In genomic region chr19:8020681-8021080, GRCh38 we compare ENCODE assay signal across 24 cellular contexts. TPM values are rescaled to one million over a fixed set of nuclear protein-coding genes. Genes with fewer than 3 reads are reported as not detected.
A peak's percentile ranks its signal among the peaks of the same experiment; 100 is the strongest.
DNase-seq lines count a peak whose midpoint lies in the region; ATAC-seq, FAIRE-seq and TF ChIP-seq lines count a peak whose summit lies in the region.
"Had no signal": no experiment of that assay in that cellular context is flagged by ENCODE, and none has a peak within 500 bp of the region (broad histone marks: within the 10 kb centered on the region; RNA-seq: fewer than 3 reads in every experiment).

No MANE protein-coding gene starts in this region.

- H3K27me3 Mint-ChIP-seq in nephron (ENCODE audit: low read depth), result peaks cover 3% of the 10 kb centered on the region
- H3K27me3 Mint-ChIP-seq in osteocyte (ENCODE audit: unreplicated experiment), result no peaks in the 10 kb centered on the region
- H3K27me3 Mint-ChIP-seq: CD4-positive, alpha-beta T cell had no signal

- no peak for TF ChIP-seq CTCF in HEK293 (tag by site-specific recombination; IDR thresholded peaks at IDR 0.05)
- TF ChIP-seq CTCF in nephron (IDR thresholded peaks at IDR 0.05; ENCODE audit: unreplicated experiment in 3 of 3), result no peak
- no peak for TF ChIP-seq CTCF in osteocyte (IDR thresholded peaks at IDR 0.05)
- no peak for TF ChIP-seq CTCF in mucosa of descending colon (IDR thresholded peaks at IDR 0.05)
- no peak for TF ChIP-seq CTCF in D721Med (IDR thresholded peaks at IDR 0.05; ENCODE audit: insufficient read depth, missing control alignments)

- H3K9me3 Mint-ChIP-seq in nephron (no peaks in the 10 kb centered on the region), osteocyte (ENCODE audit: unreplicated experiment) (no peaks in the 10 kb centered on the region)
- H3K9me3 Mint-ChIP-seq: CD4-positive, alpha-beta T cell had no signal

- H4K20me1 ChIP-seq in BLaER1, result no peaks in the 10 kb centered on the region

- FAIRE-seq in D721Med (lab: Jason Lieb, UNC), result no peak
- FAIRE-seq: GM12892, GM18507, HTR-8/SVneo had no signal

- no peak overlapping the region for H3K4me3 ChIP-seq in BLaER1
- H3K4me3 ChIP-seq in HEK293 (ENCODE audit: low read depth, low read length), result no peak overlapping the region
- H3K4me3 ChIP-seq in mucosa of descending colon, result no peak overlapping the region
- H3K4me3 ChIP-seq: GM23338 had no signal

- intact Hi-C loops in mucosa of descending colon (cut with DNase I, micrococcal nuclease), result no loop called here

- peaks cover 39% of the 10 kb centered on the region for H3K4me1 ChIP-seq in BLaER1
- no peaks in the 10 kb centered on the region for H3K4me1 ChIP-seq in HEK293 (ENCODE audit: control insufficient read depth, insufficient read depth, low read length)
- no peaks in the 10 kb centered on the region for H3K4me1 ChIP-seq in mucosa of descending colon (ENCODE audit: low read depth)

- H3K9ac ChIP-seq in BLaER1, result peak overlapping the region; percentile 44; the same call in 1 of the 2 replicates

- peak overlapping the region in 2 of 3 experiments; percentile 10 to 62 for H3K27ac Mint-ChIP-seq in nephron
- H3K27ac Mint-ChIP-seq in osteocyte (ENCODE audit: unreplicated experiment), result peak overlapping the region; percentile 13
- H3K27ac Mint-ChIP-seq: CD4-positive, alpha-beta T cell; GM23338 had no signal

- DNase-seq in osteocyte (ENCODE audit: extremely low spot score, unreplicated experiment), result no peak
- no peak for DNase-seq in mucosa of descending colon
- no peak for DNase-seq in cerebellar cortex (ENCODE audit: low spot score)
- no peak for DNase-seq in D721Med (ENCODE audit: insufficient read length, low spot score)
- no peak for DNase-seq in T1000 (lab: John Stamatoyannopoulos, UW)
- DNase-seq: 8988T; C1 segment of cervical spinal cord; Caco-2; CD4-positive, alpha-beta T cell; DMS153; DMS79; GDM1; H7; IMR-90 had no signal

- no peaks in the 10 kb centered on the region for H3K36me3 ChIP-seq in BLaER1
- no peaks in the 10 kb centered on the region for H3K36me3 ChIP-seq in HEK293 (ENCODE audit: control insufficient read depth in 2 of 2, insufficient read depth in 1 of 2, low read length in 2 of 2)
- no peaks in the 10 kb centered on the region for H3K36me3 ChIP-seq in mucosa of descending colon (ENCODE audit: low read depth)

- no peaks in the 10 kb centered on the region for H3K9me3 ChIP-seq in BLaER1
- no peaks in the 10 kb centered on the region for H3K9me3 ChIP-seq in HEK293 (ENCODE audit: control insufficient read depth, insufficient read depth, low read depth, low read length)
- no peaks in the 10 kb centered on the region for H3K9me3 ChIP-seq in mucosa of descending colon
- H3K9me3 ChIP-seq: Caco-2 had no signal

- peaks cover 16% of the 10 kb centered on the region for H3K4me1 Mint-ChIP-seq in nephron
- H3K4me1 Mint-ChIP-seq in osteocyte (ENCODE audit: unreplicated experiment), result peaks cover 12% of the 10 kb centered on the region
- H3K4me1 Mint-ChIP-seq: GM23338 had no signal

- CTCF ChIA-PET in HEK293 (lab: Yijun Ruan, JAX), result no interaction called here

- no peak for ATAC-seq in mucosa of descending colon
- ATAC-seq: GM23338, HCT116 had no signal

- H3K4me3 Mint-ChIP-seq in nephron, result no peak overlapping the region
- H3K4me3 Mint-ChIP-seq in osteocyte (ENCODE audit: unreplicated experiment), result no peak overlapping the region
- H3K4me3 Mint-ChIP-seq: CD4-positive, alpha-beta T cell; GM23338 had no signal

- POLR2A ChIA-PET in HEK293 (lab: Yijun Ruan, JAX), result interaction anchor here (0.6 kb wide), 1 partner anchor 523 kb away, joined by 4 read pairs; no protein-coding TSS in a partner anchor

- no peaks in the 10 kb centered on the region for H3K27me3 ChIP-seq in BLaER1

- peak overlapping the region; percentile 53 for H3K4me2 ChIP-seq in BLaER1
- H3K4me2 ChIP-seq: GM23338 had no signal

- H3K36me3 Mint-ChIP-seq in nephron (ENCODE audit: low read depth) (peaks cover 11% of the 10 kb centered on the region), osteocyte (ENCODE audit: unreplicated experiment) (peaks cover 4% of the 10 kb centered on the region)

- H3K27ac ChIP-seq in BLaER1, result peak overlapping the region; percentile 44
- no peak overlapping the region for H3K27ac ChIP-seq in HEK293 (ENCODE audit: extremely low read depth, low read depth, low read length)

TF ChIP-seq in HEK293, 187 proteins besides CTCF, POLR2A, EP300 and RAD21:
- TF ChIP-seq ZNF366 (tag by site-specific recombination; conservative IDR thresholded peaks at IDR 0.05) (peak; percentile 88), PRDM1 (tag by site-specific recombination; IDR thresholded peaks at IDR 0.05) (peak; percentile 76), OSR2 (tag by site-specific recombination; IDR thresholded peaks at IDR 0.05) (no peak)

RNA-seq across cellular contexts. Expression of gene ELAVL1, which starts 15.2 kb away (rescaled TPM):
- 89.6 and 98.5 TPM in 2 replicates for total RNA-seq in osteocyte
- total RNA-seq in mucosa of descending colon, result 10 to 100 TPM; 43.9 to 63.9 (median 58.7) TPM

RNA-seq across cellular contexts. Expression of gene CCL25, which starts 31.9 kb away (rescaled TPM):
- total RNA-seq in osteocyte, result not detected in 2 replicates
- not detected for total RNA-seq in mucosa of descending colon
- total RNA-seq: A673; Caco-2; CD4-positive, alpha-beta T cell; Daoy; IMR-90 had no signal
